ENCODE assay signal across 2 cellular contexts in the genomic region with DNA sequence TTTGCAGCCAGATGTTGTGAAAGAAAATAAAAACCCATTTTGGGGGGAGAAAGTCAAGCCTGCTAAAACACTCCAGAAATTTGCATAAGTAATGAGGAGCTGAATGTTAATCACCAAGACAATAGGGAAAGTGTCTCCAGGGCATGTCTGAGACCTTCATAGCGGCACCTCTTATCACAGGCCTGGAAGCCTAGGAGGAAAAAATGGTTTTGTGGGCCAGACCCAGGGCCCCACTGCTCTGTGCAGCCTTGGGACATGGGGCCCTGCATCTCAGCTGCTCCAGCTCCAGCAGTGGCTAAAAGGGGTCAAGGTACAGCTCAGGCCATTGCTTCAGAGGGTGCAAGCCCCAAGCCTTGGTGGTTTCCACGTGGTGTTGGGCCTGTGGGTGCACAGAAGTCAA. TPM values are rescaled to one million over a fixed set of nuclear protein-coding genes. Genes with fewer than 3 reads are reported as not detected.
"Had no signal": no experiment of that assay in that cellular context is flagged by ENCODE, and none has a peak within 500 bp of the region (broad histone marks: within the 10 kb centered on the region; RNA-seq: fewer than 3 reads in every experiment).

No MANE protein-coding gene starts in this region.

RNA-seq across cellular contexts. Expression of gene TXLNB, which starts 57.6 kb away (rescaled TPM):
- total RNA-seq: MCF 10A, NCI-H460 had no signal
